ENCODE assay signal across 9 cellular contexts in the genomic region with DNA sequence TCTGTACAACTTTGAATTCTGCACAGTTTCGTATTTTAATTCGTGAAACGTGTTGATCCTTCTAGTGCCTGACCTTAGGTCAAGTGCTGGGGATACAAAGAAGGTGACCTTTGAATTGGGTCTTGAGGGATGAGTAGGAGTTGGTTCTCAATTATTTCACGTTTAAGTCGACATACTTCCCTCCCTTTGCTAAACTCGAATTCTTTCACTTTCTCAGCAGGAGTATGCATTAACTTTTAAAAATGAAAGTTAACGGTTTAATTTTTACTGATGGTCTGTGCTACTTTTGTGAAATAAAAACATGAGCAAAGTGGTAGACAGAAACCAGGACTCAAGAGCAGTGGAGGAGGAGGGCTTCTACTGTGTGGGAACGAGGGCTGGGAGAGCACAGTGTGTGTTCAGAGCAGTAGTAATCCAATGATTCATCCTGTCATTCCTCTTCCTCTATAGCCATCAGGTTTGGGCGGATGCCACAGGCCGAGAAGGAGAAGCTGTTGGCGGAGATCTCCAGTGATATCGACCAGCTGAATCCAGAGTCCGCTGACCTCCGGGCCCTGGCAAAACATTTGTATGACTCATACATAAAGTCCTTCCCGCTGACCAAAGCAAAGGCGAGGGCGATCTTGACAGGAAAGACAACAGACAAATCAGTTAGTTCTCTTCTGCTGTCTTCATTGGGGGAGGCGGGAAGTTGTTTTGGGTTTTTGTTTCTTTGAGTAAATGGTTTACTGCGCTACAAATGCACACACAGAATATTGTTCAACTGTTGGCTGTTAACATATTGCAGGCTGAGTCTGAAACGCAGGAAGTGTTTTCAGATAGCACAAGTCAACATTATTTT.
DNase-seq lines count a peak whose midpoint lies in the region; ATAC-seq and TF ChIP-seq lines count a peak whose summit lies in the region.
"Had no signal": no experiment of that assay in that cellular context is flagged by ENCODE, and none has a peak within 500 bp of the region (broad histone marks: within the 10 kb centered on the region; RNA-seq: fewer than 3 reads in every experiment).

No MANE protein-coding gene starts in this region.

- peaks cover 24% of the 10 kb centered on the region for H3K4me1 Mint-ChIP-seq in progenitor cell of endocrine pancreas (ENCODE audit: low read depth)

- no peak for TF ChIP-seq CTCF in progenitor cell of endocrine pancreas (IDR thresholded peaks at IDR 0.05; ENCODE audit: unreplicated experiment)

- H3K4me3 Mint-ChIP-seq in progenitor cell of endocrine pancreas (ENCODE audit: low read depth) = no peak overlapping the region
- H3K4me3 Mint-ChIP-seq: neural crest cell had no signal

- H3K36me3 Mint-ChIP-seq in progenitor cell of endocrine pancreas (ENCODE audit: insufficient read depth) = peaks cover 9% of the 10 kb centered on the region

- H3K9me3 Mint-ChIP-seq in progenitor cell of endocrine pancreas (ENCODE audit: low read depth) = peaks cover 7% of the 10 kb centered on the region
- H3K9me3 Mint-ChIP-seq: neural crest cell had no signal

- DNase-seq in EH (ENCODE audit: low read depth) = peak; percentile 79
- peak in 32 of 42 donors; percentile 3 to 49 (median 17) for DNase-seq in head of caudate nucleus
- DNase-seq in progenitor cell of endocrine pancreas (ENCODE audit: low spot score, unreplicated experiment) = no peak
- DNase-seq in NCI-H524 treated with DMSO at 0.1 percent for 48 hours (lab: John Stamatoyannopoulos, UW) = no peak

- intact Hi-C loops in head of caudate nucleus (cut with DNase I) = no loop called here

- peak overlapping the region; percentile 78 for H3K27ac Mint-ChIP-seq in progenitor cell of endocrine pancreas

- H3K27me3 Mint-ChIP-seq in progenitor cell of endocrine pancreas = no peaks in the 10 kb centered on the region

- ATAC-seq in SK-N-SH treated with all-trans-retinoic acid at 6 μM for 48 hours (peak; percentile 96), GM21723 (IDR thresholded peaks at IDR 0.05; ENCODE audit: unreplicated experiment) (no peak), GM21737 (IDR thresholded peaks at IDR 0.05; ENCODE audit: unreplicated experiment) (no peak), HG03521 (IDR thresholded peaks at IDR 0.05; ENCODE audit: unreplicated experiment) (no peak)

TF ChIP-seq in SK-N-SH treated with all-trans-retinoic acid at 6 μM for 48 hours, 23 proteins besides CTCF, POLR2A, EP300 and RAD21:
- TF ChIP-seq BACH2 (CRISPR knock-in tag; IDR thresholded peaks at IDR 0.05; ENCODE audit: borderline replicate concordance) (no peak), ZFP3 (CRISPR knock-in tag; IDR thresholded peaks at IDR 0.05) (peak; percentile 100), ISL1 (CRISPR knock-in tag; IDR thresholded peaks at IDR 0.05) (peak; percentile 69)

Comparison
In these comparisons a context has a peak if more than half of its experiments do, and no peak if none do; other contexts are left out.
1. DNase-seq: peak in EH (single experiment) and head of caudate nucleus (32 of 42); none in progenitor cell of endocrine pancreas (single experiment) and NCI-H524 treated with DMSO at 0.1 percent for 48 hours (single experiment).